Comparison of ENCODE assay signal across 8 cellular contexts in genomic region chr10:3780766-3781457, GRCh38. TPM values are rescaled to one million over a fixed set of nuclear protein-coding genes. Genes with fewer than 3 reads are reported as not detected.
DNase-seq lines count a peak whose midpoint lies in the region; ATAC-seq and TF ChIP-seq lines count a peak whose summit lies in the region.

No MANE protein-coding gene starts in this region.

- TF ChIP-seq POLR2A in suprapubic skin (IDR thresholded peaks at IDR 0.05), result no peak

- ATAC-seq in SK-N-SH treated with all-trans-retinoic acid at 6 μM for 48 hours, result no peak
- no peak for ATAC-seq in GM18870 (IDR thresholded peaks at IDR 0.05; ENCODE audit: unreplicated experiment)

- peak overlapping the region; percentile 98 for H3K9ac ChIP-seq in SK-N-SH

- POLR2A ChIA-PET in SK-N-SH (lab: Yijun Ruan, JAX), result no interaction called here

- TF ChIP-seq CTCF in SK-N-SH (IDR thresholded peaks at IDR 0.05), result no peak
- TF ChIP-seq CTCF in suprapubic skin (IDR thresholded peaks at IDR 0.05), result peak in 1 of 2 donors; percentile 0

- WGBS in SK-N-SH (ENCODE audit: low lambda C conversion rate), result 70% methylated on average over 15 of the region's 16 CpGs
- 19% methylated on average over 15 of the region's 16 CpGs for whole genome bisulfite sequencing in suprapubic skin

- H2AFZ ChIP-seq in SK-N-SH (ENCODE audit: low read depth), result no peak overlapping the region

- H3K9me3 ChIP-seq in SK-N-SH (no peaks in the 10 kb centered on the region), suprapubic skin (no peaks in the 10 kb centered on the region)

- H3K4me1 ChIP-seq in SK-N-SH (ENCODE audit: control insufficient read depth in 1 of 2, insufficient read depth in 2 of 2, low read depth in 1 of 2, low read length in 1 of 2) (peaks cover 36 to 43% of the 10 kb centered on the region in 2 experiments), suprapubic skin (peaks cover 55% of the 10 kb centered on the region)

- peaks cover 76% of the 10 kb centered on the region for H3F3A ChIP-seq in SK-N-SH (replicated peaks; ENCODE audit: insufficient read depth)

- no peak for DNase-seq in SK-N-SH
- peak; percentile 48 for DNase-seq in astrocyte of the hippocampus (ENCODE audit: low read depth, low spot score)
- DNase-seq in suprapubic skin (ENCODE audit: low spot score in 2 of 2), result no peak
- DNase-seq in amniotic stem cell (lab: John Stamatoyannopoulos, UW), result no peak
- DNase-seq in NCI-H1092 treated with DMSO at 0.1 percent for 48 hours (lab: John Stamatoyannopoulos, UW), result no peak

- no peak for TF ChIP-seq EP300 in SK-N-SH (IDR thresholded peaks at IDR 0.05; ENCODE audit: borderline replicate concordance in 1 of 2, low read depth in 1 of 2, low read length in 1 of 2)
- TF ChIP-seq EP300 in suprapubic skin (IDR thresholded peaks at IDR 0.05), result no peak

- peaks cover 63 to 84% of the 10 kb centered on the region in 2 experiments for H3K36me3 ChIP-seq in SK-N-SH (replicated peaks in 1 of 2; ENCODE audit: control insufficient read depth in 1 of 2, insufficient read depth in 2 of 2, low read length in 1 of 2)
- peaks cover 52% of the 10 kb centered on the region for H3K36me3 ChIP-seq in suprapubic skin

- no peaks in the 10 kb centered on the region for H3K9me2 ChIP-seq in SK-N-SH

- H3K27me3 ChIP-seq in SK-N-SH (ENCODE audit: insufficient read depth) (no peaks in the 10 kb centered on the region), layer of hippocampus (ENCODE audit: control insufficient read depth, insufficient read depth, low read length) (no peaks in the 10 kb centered on the region), suprapubic skin (no peaks in the 10 kb centered on the region)

- TF ChIP-seq RAD21 in SK-N-SH (IDR thresholded peaks at IDR 0.05; ENCODE audit: low read length), result no peak

- H3K4me3 ChIP-seq in SK-N-SH (ENCODE audit: low read depth in 2 of 2, low read length in 1 of 2) (peak overlapping the region; percentile 95 to 97; a peak in 3 of 4 replicates), suprapubic skin (peak overlapping the region; percentile 96)

- CTCF ChIA-PET in SK-N-SH (lab: Yijun Ruan, JAX), result interaction anchor here (1.4 kb wide), 1 partner anchor 540 kb away, joined by 5 read pairs; no protein-coding TSS in a partner anchor

- peak overlapping the region; percentile 93 for H3K4me2 ChIP-seq in SK-N-SH

- H3K27ac ChIP-seq in SK-N-SH (ENCODE audit: low read depth in 2 of 2, low read length in 1 of 2) (peak overlapping the region; percentile 55 to 99), layer of hippocampus (ENCODE audit: low read depth, low read length) (peak overlapping the region; percentile 97), suprapubic skin (peak overlapping the region; percentile 100)

- peaks cover 82% of the 10 kb centered on the region for H3K79me2 ChIP-seq in SK-N-SH (ENCODE audit: insufficient read depth)

- peaks cover 86% of the 10 kb centered on the region for H4K20me1 ChIP-seq in SK-N-SH (ENCODE audit: insufficient read depth)

TF ChIP-seq in SK-N-SH, 30 proteins besides CTCF, POLR2A, EP300 and RAD21:
- TF ChIP-seq RFX5 (IDR thresholded peaks at IDR 0.05; ENCODE audit: low read length) (no peak), USF1 (IDR thresholded peaks at IDR 0.05; ENCODE audit: borderline replicate concordance, low read depth) (peak; percentile 30; the same call in 1 of the 2 replicates), USF2 (IDR thresholded peaks at IDR 0.05; ENCODE audit: borderline replicate concordance, low read depth, low read length) (no peak), SMC3 (IDR thresholded peaks at IDR 0.05; ENCODE audit: low read depth, low read length) (no peak)

TF ChIP-seq in SK-N-SH treated with all-trans-retinoic acid at 6 μM for 48 hours, 23 proteins besides CTCF, POLR2A, EP300 and RAD21:
- TF ChIP-seq SNAI2 (CRISPR knock-in tag; IDR thresholded peaks at IDR 0.05) (no peak), ZFP3 (CRISPR knock-in tag; IDR thresholded peaks at IDR 0.05) (no peak), PPARA (CRISPR knock-in tag; IDR thresholded peaks at IDR 0.05; ENCODE audit: borderline replicate concordance) (no peak), ZNF70 (CRISPR knock-in tag; IDR thresholded peaks at IDR 0.05) (no peak), ARNTL (CRISPR knock-in tag; IDR thresholded peaks at IDR 0.05; ENCODE audit: borderline replicate concordance, low read depth) (no peak), ESRRG (CRISPR knock-in tag; IDR thresholded peaks at IDR 0.05) (no peak), ZFP30 (CRISPR knock-in tag; IDR thresholded peaks at IDR 0.05) (no peak), PATZ1 (CRISPR knock-in tag; IDR thresholded peaks at IDR 0.05; ENCODE audit: borderline replicate concordance) (no peak), GLIS3 (CRISPR knock-in tag; IDR thresholded peaks at IDR 0.05) (no peak), POU6F1 (CRISPR knock-in tag; IDR thresholded peaks at IDR 0.05; ENCODE audit: borderline replicate concordance, low read depth) (no peak), CREB5 (CRISPR knock-in tag; IDR thresholded peaks at IDR 0.05; ENCODE audit: low read depth) (no peak), TCF4 (CRISPR knock-in tag; IDR thresholded peaks at IDR 0.05; ENCODE audit: borderline replicate concordance) (no peak), ZC3H10 (CRISPR knock-in tag; IDR thresholded peaks at IDR 0.05) (no peak), RARB (CRISPR knock-in tag; IDR thresholded peaks at IDR 0.05) (no peak), BACH2 (CRISPR knock-in tag; IDR thresholded peaks at IDR 0.05; ENCODE audit: borderline replicate concordance) (no peak)

RNA-seq across cellular contexts. Expression of gene KLF6, which starts 4.1 kb away (rescaled TPM):
- 127 and 148 TPM in 2 replicates for polyA plus RNA-seq in SK-N-SH (2012; rRNA removed)
- 72.3 and 76.2 TPM in 2 replicates for polyA plus RNA-seq in SK-N-SH (2012; cell fraction: cytosol; rRNA removed)
- 687 and 844 TPM in 2 replicates for polyA plus RNA-seq in SK-N-SH (2012; cell fraction: nucleus; rRNA removed)
- 100 to 1,000 TPM; 242 to 484 (median 276) TPM for total RNA-seq in suprapubic skin
